Comparison of ENCODE assay signal across 8 cellular contexts in the genomic region with DNA sequence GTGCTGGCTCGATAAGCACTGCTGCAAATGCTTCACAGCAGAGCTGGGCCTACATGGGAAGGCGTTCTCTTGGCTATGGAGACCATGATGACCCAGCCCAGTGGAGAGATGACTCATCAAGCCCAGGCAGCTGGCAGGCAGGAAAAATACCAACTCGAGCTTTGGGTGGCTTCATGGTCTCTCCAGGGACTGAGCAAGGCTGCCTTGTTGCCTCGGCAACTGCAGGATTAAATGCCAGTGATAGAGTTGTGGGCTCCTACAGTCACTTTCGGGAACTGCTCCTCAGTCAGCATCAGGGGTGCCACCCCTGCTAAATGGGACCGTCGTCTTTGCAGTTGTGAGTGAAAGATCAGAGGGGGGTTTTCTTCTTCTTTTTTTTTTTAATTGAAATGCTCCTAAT. TPM values are rescaled to one million over a fixed set of nuclear protein-coding genes. Genes with fewer than 3 reads are reported as not detected.
A peak's percentile ranks its signal among the peaks of the same experiment; 100 is the strongest.
DNase-seq lines count a peak whose midpoint lies in the region; ATAC-seq, FAIRE-seq and TF ChIP-seq lines count a peak whose summit lies in the region.

No MANE protein-coding gene starts in this region.

- TF ChIP-seq CTCF in H1 (IDR thresholded peaks at IDR 0.05; ENCODE audit: control extremely low read depth in 1 of 3, insufficient read depth in 1 of 3, low read depth in 1 of 3, low read length in 3 of 3) (peak in 2 of 3 experiments; percentile 18; a peak in 1 of 4 replicates), psoas muscle (IDR thresholded peaks at IDR 0.05) (no peak)

- TF ChIP-seq RAD21 in H1 (IDR thresholded peaks at IDR 0.05 in 1 of 2, conservative IDR thresholded peaks at IDR 0.05 in 1 of 2; ENCODE audit: low read depth in 2 of 2, low read length in 2 of 2), result no peak

- H4K8ac ChIP-seq in H1 (ENCODE audit: extremely low read depth, insufficient read depth, low read length), result no peak overlapping the region

- H2BK5ac ChIP-seq in H1 (ENCODE audit: low read depth, low read length), result no peak overlapping the region

- H3K18ac ChIP-seq in H1 (ENCODE audit: extremely low read depth, low read length), result no peak overlapping the region

- no peak overlapping the region for H2BK12ac ChIP-seq in H1 (ENCODE audit: low read depth, low read length)

- no peak overlapping the region for H2AFZ ChIP-seq in H1 (ENCODE audit: low read length)

- no peak overlapping the region for H4K91ac ChIP-seq in H1 (replicated peaks; ENCODE audit: insufficient read length, low read length)

- H3K36me3 ChIP-seq in H1 (ENCODE audit: control insufficient read depth in 2 of 4, insufficient read depth in 4 of 4, low read length in 3 of 4) (peaks cover 0 to 43% (median 22%) of the 10 kb centered on the region in 4 experiments; a peak in 6 of 8 replicates), psoas muscle (ENCODE audit: insufficient read depth in 1 of 2, low read depth in 1 of 2) (no peaks in the 10 kb centered on the region)

- H3K23me2 ChIP-seq in H1 (ENCODE audit: low read depth, low read length), result no peaks in the 10 kb centered on the region

- H3K79me1 ChIP-seq in H1 (ENCODE audit: low read depth, low read length), result no peaks in the 10 kb centered on the region

- no peak overlapping the region for H3K4me3 ChIP-seq in H1 (ENCODE audit: extremely low read depth in 1 of 4, insufficient read depth in 2 of 4, low read depth in 3 of 4, low read length in 4 of 4)
- no peak overlapping the region for H3K4me3 ChIP-seq in psoas muscle

- H2BK120ac ChIP-seq in H1 (replicated peaks; ENCODE audit: low read depth, low read length), result no peak overlapping the region

- TF ChIP-seq POLR2A in H1 (IDR thresholded peaks at IDR 0.05; ENCODE audit: control extremely low read depth in 1 of 2, low read depth in 2 of 2, low read length in 2 of 2), result no peak

- POLR2A ChIA-PET in H1 (lab: Charles Lee; ENCODE audit: partially characterized antibody), result interaction anchor here (1.5 kb wide), 1 partner anchor 196 kb away, joined by 3 read pairs; no protein-coding TSS in a partner anchor

- no peak overlapping the region for H2BK20ac ChIP-seq in H1 (ENCODE audit: low read length)

- DNase-seq in EL (peak; percentile 86), NCI-H226 (peak; percentile 60), H1 (ENCODE audit: low read depth in 1 of 2, low spot score in 2 of 2) (no peak), psoas muscle (peak in 1 of 2 donors; percentile 39), SKM-1 treated with dmso at 0.1 percent for 144 hours (lab: John Stamatoyannopoulos, UW; ENCODE audit: unreplicated experiment) (no peak)
- DNase-seq in activated CD8-positive, alpha-beta memory T cell treated with anti-CD3 and anti-CD28 coated beads, Interleukin-2, amount 50 U/mL, for 48 hours, result no peak

- H3K23ac ChIP-seq in H1 (ENCODE audit: insufficient read length), result no peak overlapping the region

- no peak overlapping the region for H3K27ac ChIP-seq in H1 (ENCODE audit: low read depth, low read length)
- no peak overlapping the region for H3K27ac ChIP-seq in psoas muscle

- intact Hi-C loops in psoas muscle (cut with DNase I), result no loop called here

- ATAC-seq in psoas muscle (peak; percentile 62 to 80 (median 75)), GM21515 (IDR thresholded peaks at IDR 0.05; ENCODE audit: unreplicated experiment) (no peak), GM19467 (IDR thresholded peaks at IDR 0.05; ENCODE audit: unreplicated experiment) (no peak)

- H3K27me3 ChIP-seq in H1 (replicated peaks in 1 of 4; ENCODE audit: control insufficient read depth in 3 of 4, extremely low read depth in 1 of 4, insufficient read depth in 3 of 4, low read length in 3 of 4), result no peaks in the 10 kb centered on the region
- no peaks in the 10 kb centered on the region for H3K27me3 ChIP-seq in psoas muscle (ENCODE audit: insufficient read depth in 3 of 3, low read length in 2 of 3)

- H4K5ac ChIP-seq in H1 (ENCODE audit: insufficient read length, low read depth, low read length), result no peak overlapping the region

- no peak for TF ChIP-seq EP300 in H1 (IDR thresholded peaks at IDR 0.05; ENCODE audit: borderline replicate concordance in 1 of 2, low read depth in 2 of 2, low read length in 2 of 2)

- FAIRE-seq in H1 (lab: Jason Lieb, UNC), result no peak

- no peaks in the 10 kb centered on the region for H3K9me3 ChIP-seq in H1 (ENCODE audit: insufficient read depth in 2 of 2, low read depth in 1 of 2, low read length in 1 of 2)
- no peaks in the 10 kb centered on the region for H3K9me3 ChIP-seq in psoas muscle

- no peak overlapping the region for H3K56ac ChIP-seq in H1 (replicated peaks; ENCODE audit: insufficient read length, low read depth, low read length)

- no peak overlapping the region for H3K4ac ChIP-seq in H1 (replicated peaks; ENCODE audit: insufficient read length, low read depth, low read length)

- no peak overlapping the region for H3K9ac ChIP-seq in H1 (replicated peaks in 1 of 4; ENCODE audit: extremely low read depth in 1 of 4, low read depth in 3 of 4, low read length in 3 of 4)

- H3K79me2 ChIP-seq in H1 (ENCODE audit: control insufficient read depth in 1 of 2, insufficient read depth in 2 of 2, low read length in 2 of 2), result no peaks in the 10 kb centered on the region

- no peak overlapping the region for H3K14ac ChIP-seq in H1 (ENCODE audit: insufficient read length)

- CTCF ChIA-PET in H1 (lab: Charles Lee; ENCODE audit: partially characterized antibody), result interaction anchor here (0.9 to 2.2 kb wide), 13 partner anchors 9 to 253 kb away, joined by 3 to 25 read pairs (median 4); no protein-coding TSS in a partner anchor

- no peaks in the 10 kb centered on the region for H4K20me1 ChIP-seq in H1 (replicated peaks in 1 of 2; ENCODE audit: control insufficient read depth in 1 of 2, insufficient read depth in 2 of 2, low read length in 2 of 2)

- H2AK5ac ChIP-seq in H1 (ENCODE audit: low read depth, low read length), result no peak overlapping the region

- H2BK15ac ChIP-seq in H1 (ENCODE audit: low read length), result no peak overlapping the region

- WGBS in H1 (ENCODE audit: extremely low coverage in 1 of 2, insufficient coverage in 1 of 2, insufficient read length in 1 of 2, insufficient replicate concordance in 2 of 2, low coverage in 1 of 2, low lambda C conversion rate in 2 of 2, missing lambda C conversion rate in 1 of 2), 2 experiments, result 88% methylated on average over 7 of the region's 7 CpGs; no CpG with 5 or more reads in 1 of the 2 experiments
- 42 to 52% (median 44%) methylated on average over 7 of the region's 7 CpGs for WGBS in psoas muscle, 3 donors

- H3K4me1 ChIP-seq in H1 (replicated peaks in 1 of 4; ENCODE audit: control insufficient read depth in 3 of 4, insufficient read depth in 4 of 4, low read length in 3 of 4) (peaks cover 0 to 5% (median 3%) of the 10 kb centered on the region in 4 experiments; a peak in 2 of 7 replicates), psoas muscle (no peaks in the 10 kb centered on the region)

- H3K4me2 ChIP-seq in H1 (ENCODE audit: insufficient read depth in 1 of 2, low read depth in 2 of 2, low read length in 2 of 2), result no peak overlapping the region

TF ChIP-seq in H1, 55 proteins besides CTCF, POLR2A, EP300 and RAD21:
- TF ChIP-seq JUND (IDR thresholded peaks at IDR 0.05; ENCODE audit: low read length), result peak; percentile 70; the same call in 1 of the 2 replicates
- TF ChIP-seq BCL11A (IDR thresholded peaks at IDR 0.05; ENCODE audit: low read depth in 2 of 2, low read length in 2 of 2), result no peak
- no peak for TF ChIP-seq TEAD4 (IDR thresholded peaks at IDR 0.05; ENCODE audit: low read depth, low read length)
- no peak for TF ChIP-seq SIN3A (conservative IDR thresholded peaks at IDR 0.05 in 1 of 2, IDR thresholded peaks at IDR 0.05 in 1 of 2; ENCODE audit: low read depth in 1 of 2, low read length in 2 of 2)

RNA-seq across cellular contexts. Expression of a gene that starts 54.6 kb away (rescaled TPM):
- 0.65 and 0.94 TPM in 2 replicates for total RNA-seq in H1 (2021; fragmentation: NEBNext Ultra II Directional; extraction: Animal tissue kit (Norgen Biotek cat#: 25700))
- polyA plus RNA-seq in H1 (2011; rRNA removed) (0.25 and 0.41 TPM in 2 replicates), psoas muscle (1 to 10 TPM; 2.0 to 4.2 (median 3.4) TPM)
- polyA plus RNA-seq in H1 (2011; cell fraction: cytosol; rRNA removed), result 0.71 TPM
- polyA plus RNA-seq in H1 (2011; cell fraction: nucleus; rRNA removed), result 0.29 TPM
- polyA plus RNA-seq in H1 (2012, experiment 1 of 2), result 0.67 to 0.99 TPM (median 0.90 TPM) in 4 replicates
- polyA plus RNA-seq in H1 (2012, experiment 2 of 2), result 0.10 TPM
- polyA plus RNA-seq in H1 (2013, experiment 1 of 2), result 0.47 TPM
- polyA plus RNA-seq in H1 (2013, experiment 2 of 2), result 0.53 TPM
- 0.09 TPM in 1 of 2 replicates, not detected in the other for polyA minus RNA-seq in H1 (2011; rRNA and poly(A)+ RNA removed)
- polyA minus RNA-seq in H1 (2011; cell fraction: cytosol; rRNA and poly(A)+ RNA removed), result not detected
- not detected for polyA minus RNA-seq in H1 (2011; cell fraction: nucleus; rRNA and poly(A)+ RNA removed)
- total RNA-seq in psoas muscle, result 10 to 100 TPM in 1 of 4 donors, 1 to 10 TPM in 3; 2.6 to 24.8 (median 4.6) TPM

Comparison
In these comparisons a context has a peak if more than half of its experiments do, and no peak if none do; other contexts are left out.
1. DNase-seq: peak in EL (single experiment) and NCI-H226 (single experiment); none in H1 (0 of 2), SKM-1 treated with dmso at 0.1 percent for 144 hours (single experiment) and activated CD8-positive, alpha-beta memory T cell treated with anti-CD3 and anti-CD28 coated beads, Interleukin-2, amount 50 U/mL, for 48 hours (single experiment).
2. ATAC-seq: peak in psoas muscle (4 of 4); none in GM21515 (single experiment) and GM19467 (single experiment).